1 cellular context compared by ENCODE assay signal in genomic region chr5:34690301-34690700, GRCh38.
TF ChIP-seq lines count a peak whose summit lies in the region.

No MANE protein-coding gene starts in this region.

TF ChIP-seq in GM23338, 12 proteins besides CTCF, POLR2A, EP300 and RAD21 (continued from another document):
- TF ChIP-seq ETS1 (IDR thresholded peaks at IDR 0.05): no peak
- no peak for TF ChIP-seq EZH2 (IDR thresholded peaks at IDR 0.05; ENCODE audit: low read depth, unreplicated experiment)
- TF ChIP-seq STAT1 (IDR thresholded peaks at IDR 0.05; ENCODE audit: unreplicated experiment): no peak
- TF ChIP-seq ZNF462 (CRISPR knock-in tag; IDR thresholded peaks at IDR 0.05): no peak
- no peak for TF ChIP-seq EZH2phosphoT487 (IDR thresholded peaks at IDR 0.05; ENCODE audit: unreplicated experiment)
- TF ChIP-seq JUNB (IDR thresholded peaks at IDR 0.05; ENCODE audit: unreplicated experiment): no peak
- TF ChIP-seq NANOG (IDR thresholded peaks at IDR 0.05; ENCODE audit: borderline replicate concordance): no peak
